Comparison of ENCODE assay signal across 1 cellular context in genomic region chr14:101442451-101442850, GRCh38.
TF ChIP-seq lines count a peak whose summit lies in the region.

No MANE protein-coding gene starts in this region.

TF ChIP-seq in K562, 482 proteins besides CTCF, POLR2A, EP300 and RAD21 (continues in another document):
- TF ChIP-seq RBM22 (IDR thresholded peaks at IDR 0.05; ENCODE audit: low read depth, low read length, poor library complexity, severe bottlenecking) (no peak), CTBP1 (IDR thresholded peaks at IDR 0.05; ENCODE audit: borderline replicate concordance) (peak; percentile 42; the same call in 1 of the 2 replicates), MYC (IDR thresholded peaks at IDR 0.05; ENCODE audit: low read depth, low read length) (0 out of 2 replicates have a peak, but pooled peaks have one; percentile 19), MYC (CRISPR knock-in tag; IDR thresholded peaks at IDR 0.05; ENCODE audit: borderline replicate concordance, low read depth) (no peak), THRA (IDR thresholded peaks at IDR 0.05) (no peak), ZNF311 (CRISPR knock-in tag; IDR thresholded peaks at IDR 0.05) (no peak), CHD4 (IDR thresholded peaks at IDR 0.05; ENCODE audit: insufficient read depth, insufficient replicate concordance, low read depth, low read length, poor library complexity, severe bottlenecking) (no peak), ESRRA (IDR thresholded peaks at IDR 0.05; ENCODE audit: borderline replicate concordance, low read depth) (peak; percentile 78; the same call in 1 of the 2 replicates), PATZ1 (CRISPR knock-in tag; IDR thresholded peaks at IDR 0.05; ENCODE audit: borderline replicate concordance) (no peak), ZNF384 (IDR thresholded peaks at IDR 0.05; ENCODE audit: low read depth, low read length) (no peak), NFATC3 (IDR thresholded peaks at IDR 0.05) (no peak), VEZF1 (CRISPR knock-in tag; IDR thresholded peaks at IDR 0.05) (no peak), MTA2 (IDR thresholded peaks at IDR 0.05; ENCODE audit: low read depth) (no peak), SFPQ (IDR thresholded peaks at IDR 0.05; ENCODE audit: low read depth, low read length) (no peak), PTTG1 (tag; IDR thresholded peaks at IDR 0.05; ENCODE audit: low read depth) (no peak), TEAD4 (IDR thresholded peaks at IDR 0.05; ENCODE audit: low read length) (peak; percentile 62; the same call in 1 of the 2 replicates), TEAD4 (CRISPR knock-in tag; IDR thresholded peaks at IDR 0.05; ENCODE audit: borderline replicate concordance) (no peak), ZNF407 (IDR thresholded peaks at IDR 0.05; ENCODE audit: low read depth) (no peak), CBX5 (IDR thresholded peaks at IDR 0.05; ENCODE audit: borderline replicate concordance, low read depth) (no peak), CEBPZ (IDR thresholded peaks at IDR 0.05; ENCODE audit: borderline replicate concordance, low read depth, low read length) (no peak), HES1 (IDR thresholded peaks at IDR 0.05; ENCODE audit: low read depth) (peak; percentile 94), CAMTA2 (CRISPR knock-in tag; conservative IDR thresholded peaks at IDR 0.05) (no peak), COPS2 (conservative IDR thresholded peaks at IDR 0.05) (no peak), CXXC5 (CRISPR knock-in tag; IDR thresholded peaks at IDR 0.05) (no peak), ZNF146 (CRISPR knock-in tag; IDR thresholded peaks at IDR 0.05; ENCODE audit: unreplicated experiment) (no peak), LEF1 (IDR thresholded peaks at IDR 0.05) (peak; percentile 98), GTF3C2 (IDR thresholded peaks at IDR 0.05; ENCODE audit: borderline replicate concordance, extremely low read depth, insufficient read length) (no peak), LCOR (CRISPR knock-in tag; IDR thresholded peaks at IDR 0.05) (no peak)
